In genomic region chrX:131693359-131693758, GRCh38 we compare ENCODE assay signal across 26 cellular contexts.
"Had no signal": no experiment of that assay in that cellular context is flagged by ENCODE, and none has a peak within 500 bp of the region (broad histone marks: within the 10 kb centered on the region; RNA-seq: fewer than 3 reads in every experiment).

No MANE protein-coding gene starts in this region.

- H3K4me1 ChIP-seq: colonic mucosa, esophagus muscularis mucosa, esophagus squamous epithelium, foreskin keratinocyte, gastrocnemius medialis, gastroesophageal sphincter, heart left ventricle, heart right ventricle had no signal

- H3K27ac ChIP-seq: colonic mucosa, coronary artery, dorsolateral prefrontal cortex, epithelial cell of prostate, esophagus muscularis mucosa, esophagus squamous epithelium, foreskin keratinocyte, gastrocnemius medialis, gastroesophageal sphincter, heart left ventricle, heart right ventricle, hepatocyte had no signal

- H3K4me3 ChIP-seq: colonic mucosa, coronary artery, dorsolateral prefrontal cortex, esophagus muscularis mucosa, esophagus squamous epithelium, gastrocnemius medialis, gastroesophageal sphincter, heart left ventricle, heart right ventricle, hepatocyte had no signal

- ATAC-seq: effector memory CD8-positive, alpha-beta T cell; esophagus mucosa; foreskin keratinocyte; gastrocnemius medialis; gastroesophageal sphincter; heart left ventricle; heart right ventricle had no signal

- DNase-seq: colonic mucosa; cortex of kidney; dermis blood vessel endothelial cell; dorsolateral prefrontal cortex; effector CD4-positive, alpha-beta T cell; effector CD8-positive, alpha-beta T cell; effector memory CD4-positive, alpha-beta T cell; effector memory CD8-positive, alpha-beta T cell; endodermal cell; erythroblast; esophagus squamous epithelium; foreskin fibroblast; foreskin keratinocyte; foreskin melanocyte; gastrocnemius medialis; glutamatergic neuron; head of caudate nucleus; heart left ventricle; heart right ventricle; hippocampal formation had no signal

- H3K36me3 ChIP-seq: colonic mucosa, esophagus muscularis mucosa, esophagus squamous epithelium, gastrocnemius medialis, gastroesophageal sphincter, heart left ventricle, heart right ventricle had no signal

- H3K9me3 ChIP-seq: colonic mucosa, esophagus muscularis mucosa, esophagus squamous epithelium, gastrocnemius medialis, gastroesophageal sphincter, heart left ventricle had no signal
